In genomic region chr5:125310749-125311148, GRCh38 we compare ENCODE assay signal across 28 cellular contexts.
DNase-seq lines count a peak whose midpoint lies in the region; ATAC-seq and TF ChIP-seq lines count a peak whose summit lies in the region.
"Had no signal": no experiment of that assay in that cellular context is flagged by ENCODE, and none has a peak within 500 bp of the region (broad histone marks: within the 10 kb centered on the region; RNA-seq: fewer than 3 reads in every experiment).

No MANE protein-coding gene starts in this region.

- H3K27me3 ChIP-seq in SJSA1 (replicated peaks) = no peaks in the 10 kb centered on the region
- H3K27me3 ChIP-seq: heart right ventricle, ovary, right atrium auricular region, spleen, suprapubic skin had no signal

- H3K9me3 Mint-ChIP-seq in activated CD4-positive, alpha-beta T cell treated with anti-CD3 and anti-CD28 coated beads, Interleukin-2, amount 10 ng/mL, durations not matched to agents 7 days and 5 days = peaks cover 4% of the 10 kb centered on the region
- peaks cover 10% of the 10 kb centered on the region for H3K9me3 Mint-ChIP-seq in activated CD4-positive, alpha-beta T cell treated with anti-CD3 and anti-CD28 coated beads for 36 hours (ENCODE audit: low read depth)
- peaks cover 11% of the 10 kb centered on the region for H3K9me3 Mint-ChIP-seq in osteocyte (ENCODE audit: unreplicated experiment)

- DNase-seq in HCEC 1CT = peak; percentile 13
- DNase-seq in SJSA1 (ENCODE audit: low read depth in 1 of 2, low spot score in 2 of 2) = peak in 1 of 2 experiments; percentile 48
- DNase-seq in renal cortical epithelial cell (ENCODE audit: low read depth) = peak; percentile 91
- no peak for DNase-seq in activated CD4-positive, alpha-beta T cell treated with anti-CD3 and anti-CD28 coated beads, Interleukin-2, amount 10 ng/mL, durations not matched to agents 7 days and 5 days
- DNase-seq in activated CD4-positive, alpha-beta T cell treated with anti-CD3 and anti-CD28 coated beads for 36 hours = no peak
- no peak for DNase-seq in osteocyte (ENCODE audit: extremely low spot score, unreplicated experiment)
- DNase-seq: activated CD4-positive, alpha-beta memory T cell treated with anti-CD3 and anti-CD28 coated beads, Interleukin-2, amount 10 ng/mL, durations not matched to agents 7 days and 5 days; activated gamma-delta T cell treated with Interleukin-2 at 50 U/mL for 16 hours; Calu3; cortex of kidney; endodermal cell; heart right ventricle; left ventricle myocardium inferior; naive thymus-derived CD8-positive, alpha-beta T cell; NCI-H2081; NCI-H446; ovary; SHP77 treated with DMSO at 0.1 percent for 48 hours; spleen; stimulated activated CD4-positive, alpha-beta T cell treated with anti-CD3 and anti-CD28 coated beads, Interleukin-4, amount 100 ng/mL, for 1 hour; stimulated activated naive B cell treated with anti-CD40 and anti-IgM and Interleukin-4, amounts not matched to agents 10 μg/mL and 1 μg/mL and 100 μg/mL, for 72 hours; T-cell had no signal

- intact Hi-C loops in activated CD4-positive, alpha-beta T cell treated with anti-CD3 and anti-CD28 coated beads for 36 hours (cut with DNase I, micrococcal nuclease) = no loop called here

- H3K27me3 Mint-ChIP-seq in activated CD4-positive, alpha-beta T cell treated with anti-CD3 and anti-CD28 coated beads, Interleukin-2, amount 10 ng/mL, durations not matched to agents 7 days and 5 days = no peaks in the 10 kb centered on the region
- H3K27me3 Mint-ChIP-seq in activated CD4-positive, alpha-beta T cell treated with anti-CD3 and anti-CD28 coated beads for 36 hours = no peaks in the 10 kb centered on the region
- no peaks in the 10 kb centered on the region for H3K27me3 Mint-ChIP-seq in osteocyte (ENCODE audit: unreplicated experiment)
- H3K27me3 Mint-ChIP-seq: activated CD4-positive, alpha-beta memory T cell treated with anti-CD3 and anti-CD28 coated beads, Interleukin-2, amount 10 ng/mL, durations not matched to agents 7 days and 5 days; naive thymus-derived CD8-positive, alpha-beta T cell; stimulated activated naive B cell treated with anti-CD40 and anti-IgM and Interleukin-4, amounts not matched to agents 10 μg/mL and 1 μg/mL and 100 μg/mL, for 72 hours; T-cell had no signal

- H3K27ac Mint-ChIP-seq in activated CD4-positive, alpha-beta T cell treated with anti-CD3 and anti-CD28 coated beads, Interleukin-2, amount 10 ng/mL, durations not matched to agents 7 days and 5 days = no peak overlapping the region
- H3K27ac Mint-ChIP-seq in activated CD4-positive, alpha-beta T cell treated with anti-CD3 and anti-CD28 coated beads for 36 hours = no peak overlapping the region
- no peak overlapping the region for H3K27ac Mint-ChIP-seq in osteocyte (ENCODE audit: unreplicated experiment)
- H3K27ac Mint-ChIP-seq: activated CD4-positive, alpha-beta memory T cell treated with anti-CD3 and anti-CD28 coated beads, Interleukin-2, amount 10 ng/mL, durations not matched to agents 7 days and 5 days; CD14-positive monocyte; endodermal cell; mesothelial cell of epicardium; naive thymus-derived CD8-positive, alpha-beta T cell; stimulated activated naive B cell treated with anti-CD40 and anti-IgM and Interleukin-4, amounts not matched to agents 10 μg/mL and 1 μg/mL and 100 μg/mL, for 72 hours; T-cell had no signal

- H3K36me3 Mint-ChIP-seq in activated CD4-positive, alpha-beta T cell treated with anti-CD3 and anti-CD28 coated beads, Interleukin-2, amount 10 ng/mL, durations not matched to agents 7 days and 5 days (ENCODE audit: low read depth) = no peaks in the 10 kb centered on the region
- no peaks in the 10 kb centered on the region for H3K36me3 Mint-ChIP-seq in activated CD4-positive, alpha-beta T cell treated with anti-CD3 and anti-CD28 coated beads for 36 hours (ENCODE audit: low read depth)
- H3K36me3 Mint-ChIP-seq in osteocyte (ENCODE audit: unreplicated experiment) = peaks cover 10% of the 10 kb centered on the region
- H3K36me3 Mint-ChIP-seq: CD14-positive monocyte, T-cell had no signal

- H3K4me3 Mint-ChIP-seq in activated CD4-positive, alpha-beta T cell treated with anti-CD3 and anti-CD28 coated beads, Interleukin-2, amount 10 ng/mL, durations not matched to agents 7 days and 5 days = no peak overlapping the region
- no peak overlapping the region for H3K4me3 Mint-ChIP-seq in activated CD4-positive, alpha-beta T cell treated with anti-CD3 and anti-CD28 coated beads for 36 hours
- no peak overlapping the region for H3K4me3 Mint-ChIP-seq in osteocyte (ENCODE audit: unreplicated experiment)
- H3K4me3 Mint-ChIP-seq: activated CD4-positive, alpha-beta memory T cell treated with anti-CD3 and anti-CD28 coated beads, Interleukin-2, amount 10 ng/mL, durations not matched to agents 7 days and 5 days; CD14-positive monocyte; endodermal cell; mesothelial cell of epicardium; naive thymus-derived CD8-positive, alpha-beta T cell; stimulated activated naive B cell treated with anti-CD40 and anti-IgM and Interleukin-4, amounts not matched to agents 10 μg/mL and 1 μg/mL and 100 μg/mL, for 72 hours; T-cell had no signal

- H3K36me3 ChIP-seq in SJSA1 = no peaks in the 10 kb centered on the region
- H3K36me3 ChIP-seq: heart right ventricle, left ventricle myocardium inferior, ovary, right atrium auricular region, spleen, suprapubic skin had no signal

- no peaks in the 10 kb centered on the region for H3K4me1 Mint-ChIP-seq in activated CD4-positive, alpha-beta T cell treated with anti-CD3 and anti-CD28 coated beads, Interleukin-2, amount 10 ng/mL, durations not matched to agents 7 days and 5 days
- no peaks in the 10 kb centered on the region for H3K4me1 Mint-ChIP-seq in activated CD4-positive, alpha-beta T cell treated with anti-CD3 and anti-CD28 coated beads for 36 hours
- H3K4me1 Mint-ChIP-seq in osteocyte (ENCODE audit: unreplicated experiment) = peaks cover 42% of the 10 kb centered on the region
- H3K4me1 Mint-ChIP-seq: activated CD4-positive, alpha-beta memory T cell treated with anti-CD3 and anti-CD28 coated beads, Interleukin-2, amount 10 ng/mL, durations not matched to agents 7 days and 5 days; CD14-positive monocyte; endodermal cell; naive thymus-derived CD8-positive, alpha-beta T cell; stimulated activated naive B cell treated with anti-CD40 and anti-IgM and Interleukin-4, amounts not matched to agents 10 μg/mL and 1 μg/mL and 100 μg/mL, for 72 hours; T-cell had no signal

- H3K27ac ChIP-seq in SJSA1 = peak overlapping the region; percentile 79
- H3K27ac ChIP-seq: heart right ventricle, left ventricle myocardium inferior, ovary, right atrium auricular region, spleen, suprapubic skin had no signal

- POLR2A ChIA-PET in activated CD4-positive, alpha-beta T cell treated with anti-CD3 and anti-CD28 coated beads, Interleukin-2, amount 10 ng/mL, durations not matched to agents 7 days and 5 days (lab: Charles Lee) = no interaction called here
- POLR2A ChIA-PET in activated CD4-positive, alpha-beta T cell treated with anti-CD3 and anti-CD28 coated beads for 36 hours (lab: Charles Lee) = no interaction called here

- H3K9me3 ChIP-seq in SJSA1 (replicated peaks) = peaks cover 4% of the 10 kb centered on the region; the same call in 1 of the 2 replicates
- H3K9me3 ChIP-seq: ovary, right atrium auricular region had no signal

- no peak for TF ChIP-seq CTCF in osteocyte (IDR thresholded peaks at IDR 0.05)

- CTCF ChIA-PET in activated CD4-positive, alpha-beta T cell treated with anti-CD3 and anti-CD28 coated beads, Interleukin-2, amount 10 ng/mL, durations not matched to agents 7 days and 5 days (lab: Charles Lee) = no interaction called here
- CTCF ChIA-PET in activated CD4-positive, alpha-beta T cell treated with anti-CD3 and anti-CD28 coated beads for 36 hours (lab: Charles Lee) = interaction anchor here (0.6 kb wide), 1 partner anchor 17 kb away, joined by 3 read pairs; no protein-coding TSS in a partner anchor

- peak; percentile 85 for ATAC-seq in esophagus mucosa
- no peak for ATAC-seq in activated CD4-positive, alpha-beta T cell treated with anti-CD3 and anti-CD28 coated beads for 36 hours
- ATAC-seq: HCT116; heart right ventricle; naive thymus-derived CD8-positive, alpha-beta T cell; stimulated activated naive B cell treated with anti-CD40 and anti-IgM and Interleukin-4, amounts not matched to agents 10 μg/mL and 1 μg/mL and 100 μg/mL, for 72 hours; T-cell had no signal

- H3K4me3 ChIP-seq in SJSA1 = no peak overlapping the region
- H3K4me3 ChIP-seq: heart right ventricle, left ventricle myocardium inferior, ovary, right atrium auricular region, spleen, suprapubic skin had no signal

- H3K4me1 ChIP-seq in SJSA1 (replicated peaks) = peaks cover 23% of the 10 kb centered on the region
- H3K4me1 ChIP-seq: heart right ventricle, left ventricle myocardium inferior, right atrium auricular region, spleen, suprapubic skin had no signal

Comparison
In these comparisons a context has a peak if more than half of its experiments do, and no peak if none do; other contexts are left out.
1. DNase-seq: peak in HCEC 1CT (single experiment) and renal cortical epithelial cell (single experiment); none in activated CD4-positive, alpha-beta T cell treated with anti-CD3 and anti-CD28 coated beads, Interleukin-2, amount 10 ng/mL, durations not matched to agents 7 days and 5 days (single experiment), activated CD4-positive, alpha-beta T cell treated with anti-CD3 and anti-CD28 coated beads for 36 hours (single experiment) and osteocyte (single experiment).